In genomic region chr10:94328613-94329012, GRCh38 we compare ENCODE assay signal across 22 cellular contexts.
"Had no signal": no experiment of that assay in that cellular context is flagged by ENCODE, and none has a peak within 500 bp of the region (broad histone marks: within the 10 kb centered on the region; RNA-seq: fewer than 3 reads in every experiment).

No MANE protein-coding gene starts in this region.

- ATAC-seq: esophagus mucosa; gastrocnemius medialis; left lobe of liver; mucosa of descending colon; naive thymus-derived CD8-positive, alpha-beta T cell; sciatic nerve; upper lobe of right lung had no signal

- H3K4me3 ChIP-seq: gastrocnemius medialis, mucosa of descending colon, spleen, stomach, tibial nerve, upper lobe of right lung, vagina had no signal

- H3K4me1 ChIP-seq: spleen, stomach, upper lobe of right lung, vagina had no signal

- H3K27me3 ChIP-seq: gastrocnemius medialis, neutrophil, spleen, stomach, tibial nerve, upper lobe of right lung, vagina had no signal

- H3K27me3 Mint-ChIP-seq: naive thymus-derived CD8-positive, alpha-beta T cell had no signal

- H3K9me3 ChIP-seq: gastrocnemius medialis, mucosa of descending colon, neutrophil, spleen, stomach, tibial nerve, upper lobe of right lung, vagina had no signal

- H3K9me3 Mint-ChIP-seq: naive thymus-derived CD8-positive, alpha-beta T cell had no signal

- H3K27ac ChIP-seq: neutrophil had no signal

- DNase-seq: cortex of kidney; effector memory CD4-positive, alpha-beta T cell; gastrocnemius medialis; glutamatergic neuron; islet precursor cell; mucosa of descending colon; naive thymus-derived CD8-positive, alpha-beta T cell; posterior cingulate gyrus; spleen; stimulated activated CD4-positive, alpha-beta T cell treated with anti-CD3 and anti-CD28 coated beads, Interleukin-15, amount 100 ng/mL, for 24 hours; stimulated activated CD4-positive, alpha-beta T cell treated with anti-CD3 and anti-CD28 coated beads, Interleukin-1b, Interleukin-23, amount 100 ng/mL, for 48 hours; stimulated activated CD4-positive, alpha-beta T cell treated with anti-CD3 and anti-CD28 coated beads, Interleukin-4, amount 100 ng/mL, for 24 hours; stimulated activated naive CD4-positive, alpha-beta T cell; stomach; substantia nigra; upper lobe of right lung had no signal

- H3K4me3 Mint-ChIP-seq: naive thymus-derived CD8-positive, alpha-beta T cell had no signal
